Comparison of ENCODE assay signal across 8 cellular contexts in genomic region chr7:150378853-150379589, GRCh38. TPM values are rescaled to one million over a fixed set of nuclear protein-coding genes. Genes with fewer than 3 reads are reported as not detected.
DNase-seq lines count a peak whose midpoint lies in the region; ATAC-seq and TF ChIP-seq lines count a peak whose summit lies in the region.

Gene ZNF775, plus strand, starts transcription at chr7:150379330. Its CDS starts 9,141 bp downstream, at chr7:150388471.

- peak; percentile 5 to 71 for TF ChIP-seq POLR2A in vagina (IDR thresholded peaks at IDR 0.05)

- H3K4me1 ChIP-seq in rectal smooth muscle tissue (ENCODE audit: control insufficient read depth, insufficient read depth, low read length) (peaks cover 12% of the 10 kb centered on the region), vagina (peaks cover 36% of the 10 kb centered on the region)

- H3K36me3 ChIP-seq in rectal smooth muscle tissue (ENCODE audit: control insufficient read depth, insufficient read depth, low read length), result no peaks in the 10 kb centered on the region
- H3K36me3 ChIP-seq in vagina, result no peaks in the 10 kb centered on the region

- DNase-seq in NCI-H2029 (lab: John Stamatoyannopoulos, UW), result peak; percentile 93
- peak; percentile 90 for DNase-seq in T-helper 22 cell (ENCODE audit: low read depth)
- peak; percentile 74 for DNase-seq in astrocyte of the cerebellum (ENCODE audit: low read depth)
- peak; percentile 100 for DNase-seq in hepatic stellate cell (ENCODE audit: low spot score)
- DNase-seq in vagina (ENCODE audit: extremely low spot score in 2 of 2), result peak in 1 of 2 donors; percentile 98

- peak within 1 kb of the TSS; percentile 90 for H3K9ac ChIP-seq in rectal smooth muscle tissue (ENCODE audit: low read length)

- ATAC-seq in GM18508 (IDR thresholded peaks at IDR 0.05; ENCODE audit: insufficient read depth, unreplicated experiment) (peak; percentile 39), HG02973 (IDR thresholded peaks at IDR 0.05; ENCODE audit: unreplicated experiment) (peak; percentile 77)

- intact Hi-C loops in vagina (cut with DNase I), result no loop called here

- no peaks in the 10 kb centered on the region for H3K27me3 ChIP-seq in rectal smooth muscle tissue (ENCODE audit: control insufficient read depth, insufficient read depth, low read length)
- H3K27me3 ChIP-seq in vagina, result no peaks in the 10 kb centered on the region

- no peaks in the 10 kb centered on the region for H3K9me3 ChIP-seq in vagina

- TF ChIP-seq CTCF in astrocyte of the cerebellum (IDR thresholded peaks at IDR 0.05; ENCODE audit: low read depth, low read length, missing control alignments) (no peak), vagina (IDR thresholded peaks at IDR 0.05) (no peak)

- H3K4me3 ChIP-seq in astrocyte of the cerebellum (ENCODE audit: low read depth, low read length), result peak within 1 kb of the TSS; percentile 84
- peak within 1 kb of the TSS; percentile 87 for H3K4me3 ChIP-seq in rectal smooth muscle tissue (ENCODE audit: low read length)
- H3K4me3 ChIP-seq in vagina, result peak within 1 kb of the TSS; percentile 77 to 95

- in situ Hi-C loops in astrocyte of the cerebellum (cut with HindIII; ENCODE audit: low sequenced_read_pairs), result no loop called here

- H3K27ac ChIP-seq in rectal smooth muscle tissue (ENCODE audit: low read depth, low read length), result peak within 1 kb of the TSS; percentile 92
- H3K27ac ChIP-seq in vagina, result peak within 1 kb of the TSS; percentile 91

RNA-seq across cellular contexts. Expression of gene ZNF775, which starts in this region (rescaled TPM):
- total RNA-seq in vagina, result 4.4 TPM
